In the genomic region with DNA sequence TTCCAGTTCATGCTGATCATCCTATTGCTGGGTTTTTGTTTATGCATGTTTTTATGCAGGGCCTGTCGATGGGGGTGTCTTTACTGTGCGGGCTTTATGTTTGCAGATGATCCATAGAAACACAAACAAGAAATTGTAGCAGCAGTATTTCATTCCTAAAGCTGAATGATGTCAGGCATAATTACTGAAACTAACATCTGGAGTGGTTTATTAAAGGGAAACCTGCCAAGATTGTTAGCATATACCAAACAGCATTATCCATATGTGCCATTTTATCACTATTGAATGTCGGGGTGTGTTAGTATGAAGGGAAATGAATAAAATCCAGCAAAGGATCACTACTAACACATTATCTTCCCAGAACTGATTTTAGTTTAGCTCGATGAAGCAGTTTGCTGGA, we compare ENCODE assay signal across 25 cellular contexts.
"Had no signal": no experiment of that assay in that cellular context is flagged by ENCODE, and none has a peak within 500 bp of the region (broad histone marks: within the 10 kb centered on the region; RNA-seq: fewer than 3 reads in every experiment).

No MANE protein-coding gene starts in this region.

- H3K9me3 ChIP-seq: body of pancreas, mucosa of descending colon, prostate gland, right atrium auricular region, tibial nerve had no signal

- H3K27ac ChIP-seq: body of pancreas, epithelial cell of prostate, left ventricle myocardium inferior, neural progenitor cell, prostate gland, right atrium auricular region, tibial nerve had no signal

- H3K4me3 ChIP-seq: body of pancreas, left ventricle myocardium inferior, mucosa of descending colon, neural progenitor cell, prostate gland, right atrium auricular region, tibial nerve had no signal

- ATAC-seq: activated CD8-positive, alpha-beta T cell treated with anti-CD3 and anti-CD28 coated beads, Interleukin-2, amount 10 ng/mL, durations not matched to agents 7 days and 5 days; body of pancreas; mucosa of descending colon had no signal

- H3K4me2 ChIP-seq: neural progenitor cell had no signal

- H2AFZ ChIP-seq: neural progenitor cell had no signal

- H3K27ac Mint-ChIP-seq: activated CD4-positive, alpha-beta T cell treated with anti-CD3 and anti-CD28 coated beads, Interleukin-2, amount 10 ng/mL, durations not matched to agents 24 days and 14 days; activated CD8-positive, alpha-beta T cell treated with anti-CD3 and anti-CD28 coated beads, Interleukin-2, amount 10 ng/mL, durations not matched to agents 7 days and 5 days; activated naive CD8-positive, alpha-beta T cell treated with anti-CD3 and anti-CD28 coated beads, Interleukin-2, amount 10 ng/mL, durations not matched to agents 7 days and 5 days; activated T-cell treated with anti-CD3 and anti-CD28 coated beads, Interleukin-2, amount 50 U/mL, for 24 hours; activated T-helper 2 cell treated with anti-CD3 and anti-CD28 coated beads, Interferon-gamma antibody, Interleukin-2, Interleukin-4, amounts not matched to agents 10 μg/mL and 5 μg/mL and 100 μg/mL, durations not matched to agents 14 hours and 24 hours and 36 hours; endodermal cell; immature natural killer cell; memory B cell; naive B cell; neural progenitor cell had no signal

- H3K36me3 Mint-ChIP-seq: activated naive CD8-positive, alpha-beta T cell treated with anti-CD3 and anti-CD28 coated beads, Interleukin-2, amount 10 ng/mL, durations not matched to agents 7 days and 5 days; memory B cell; naive B cell; neural progenitor cell had no signal

- DNase-seq: activated CD4-positive, alpha-beta T cell treated with anti-CD3 and anti-CD28 coated beads, Interleukin-2, amount 10 ng/mL, durations not matched to agents 24 days and 14 days; activated CD4-positive, CD25-positive, alpha-beta regulatory T cell; activated CD8-positive, alpha-beta T cell treated with anti-CD3 and anti-CD28 coated beads, Interleukin-2, amount 10 ng/mL, durations not matched to agents 7 days and 5 days; activated naive CD4-positive, alpha-beta T cell treated with Interleukin-2 at 50 U/mL for 16 hours; activated naive CD8-positive, alpha-beta T cell treated with anti-CD3 and anti-CD28 coated beads, Interleukin-2, amount 10 ng/mL, durations not matched to agents 7 days and 5 days; activated T-cell treated with anti-CD3 and anti-CD28 coated beads, Interleukin-2, amount 50 U/mL, for 24 hours; body of pancreas; endodermal cell; immature natural killer cell; kidney glomerular epithelial cell; left ventricle myocardium inferior; mucosa of descending colon; naive B cell; stimulated activated CD4-positive, alpha-beta T cell treated with anti-CD3 and anti-CD28 coated beads, Interleukin-12 subunit alpha, Interleukin-12 subunit beta, amount 100 ng/mL, for 4 hours; stimulated activated CD4-positive, alpha-beta T cell treated with anti-CD3 and anti-CD28 coated beads, Interleukin-1b, Interleukin-23, amount 100 ng/mL, for 48 hours; stimulated activated naive CD4-positive, alpha-beta T cell treated with Interleukin-2 at 50 U/mL for 16 hours; substantia nigra; T-helper 9 cell had no signal

- H3K36me3 ChIP-seq: left ventricle myocardium inferior, neural progenitor cell, prostate gland, right atrium auricular region, tibial nerve had no signal

- H3K27me3 Mint-ChIP-seq: activated CD4-positive, alpha-beta T cell treated with anti-CD3 and anti-CD28 coated beads, Interleukin-2, amount 10 ng/mL, durations not matched to agents 24 days and 14 days; activated naive CD8-positive, alpha-beta T cell treated with anti-CD3 and anti-CD28 coated beads, Interleukin-2, amount 10 ng/mL, durations not matched to agents 7 days and 5 days; activated T-cell treated with anti-CD3 and anti-CD28 coated beads, Interleukin-2, amount 50 U/mL, for 24 hours; memory B cell; naive B cell had no signal

- H3K9ac ChIP-seq: neural progenitor cell had no signal

- H3K9me3 Mint-ChIP-seq: activated CD4-positive, alpha-beta T cell treated with anti-CD3 and anti-CD28 coated beads, Interleukin-2, amount 10 ng/mL, durations not matched to agents 24 days and 14 days; activated T-helper 2 cell treated with anti-CD3 and anti-CD28 coated beads, Interferon-gamma antibody, Interleukin-2, Interleukin-4, amounts not matched to agents 10 μg/mL and 5 μg/mL and 100 μg/mL, durations not matched to agents 14 hours and 24 hours and 36 hours had no signal

- H3K4me1 ChIP-seq: body of pancreas, neural progenitor cell, prostate gland, right atrium auricular region, tibial nerve had no signal

- H3K4me1 Mint-ChIP-seq: activated CD4-positive, alpha-beta T cell treated with anti-CD3 and anti-CD28 coated beads, Interleukin-2, amount 10 ng/mL, durations not matched to agents 24 days and 14 days; activated naive CD8-positive, alpha-beta T cell treated with anti-CD3 and anti-CD28 coated beads, Interleukin-2, amount 10 ng/mL, durations not matched to agents 7 days and 5 days; endodermal cell; memory B cell; naive B cell; neural progenitor cell had no signal

- H3K27me3 ChIP-seq: body of pancreas, neural progenitor cell, right atrium auricular region, tibial nerve had no signal

- H3K4me3 Mint-ChIP-seq: activated CD4-positive, alpha-beta T cell treated with anti-CD3 and anti-CD28 coated beads, Interleukin-2, amount 10 ng/mL, durations not matched to agents 24 days and 14 days; activated CD8-positive, alpha-beta T cell treated with anti-CD3 and anti-CD28 coated beads, Interleukin-2, amount 10 ng/mL, durations not matched to agents 7 days and 5 days; activated naive CD8-positive, alpha-beta T cell treated with anti-CD3 and anti-CD28 coated beads, Interleukin-2, amount 10 ng/mL, durations not matched to agents 7 days and 5 days; activated T-cell treated with anti-CD3 and anti-CD28 coated beads, Interleukin-2, amount 50 U/mL, for 24 hours; endodermal cell; immature natural killer cell; memory B cell; naive B cell; neural progenitor cell had no signal
